ENCODE assay signal across 2 cellular contexts in genomic region chr11:60835472-60835871, GRCh38.
TF ChIP-seq lines count a peak whose summit lies in the region.

No MANE protein-coding gene starts in this region.

TF ChIP-seq in liver, 16 proteins besides CTCF, POLR2A, EP300 and RAD21:
- TF ChIP-seq JUND (IDR thresholded peaks at IDR 0.05) = no peak
- TF ChIP-seq, protein P1, sequence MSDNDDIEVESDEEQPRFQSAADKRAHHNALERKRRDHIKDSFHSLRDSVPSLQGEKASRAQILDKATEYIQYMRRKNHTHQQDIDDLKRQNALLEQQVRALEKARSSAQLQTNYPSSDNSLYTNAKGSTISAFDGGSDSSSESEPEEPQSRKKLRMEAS (IDR thresholded peaks at IDR 0.05) = peak; percentile 29

TF ChIP-seq in HepG2, 621 proteins besides CTCF, POLR2A, EP300 and RAD21:
- TF ChIP-seq AFF4 (CRISPR knock-in tag; IDR thresholded peaks at IDR 0.05) (no peak), TCF7 (IDR thresholded peaks at IDR 0.05; ENCODE audit: low read depth) (no peak), HNRNPL (IDR thresholded peaks at IDR 0.05; ENCODE audit: low read depth, low read length) (no peak), HNF1A (IDR thresholded peaks at IDR 0.05; ENCODE audit: low read depth) (no peak), HNF1A (CRISPR knock-in tag; IDR thresholded peaks at IDR 0.05; ENCODE audit: borderline replicate concordance) (no peak), JUNB (CRISPR knock-in tag; IDR thresholded peaks at IDR 0.05; ENCODE audit: borderline replicate concordance) (no peak), NR3C1 (CRISPR knock-in tag; IDR thresholded peaks at IDR 0.05) (no peak), ZNF543 (CRISPR knock-in tag; IDR thresholded peaks at IDR 0.05) (no peak), ZNF839 (CRISPR knock-in tag; IDR thresholded peaks at IDR 0.05; ENCODE audit: borderline replicate concordance) (no peak), ZNF615 (CRISPR knock-in tag; IDR thresholded peaks at IDR 0.05; ENCODE audit: borderline replicate concordance) (no peak), U2AF2 (IDR thresholded peaks at IDR 0.05; ENCODE audit: low read depth, low read length) (no peak), ZKSCAN8 (CRISPR knock-in tag; IDR thresholded peaks at IDR 0.05; ENCODE audit: borderline replicate concordance) (no peak), ZFYVE20 (CRISPR knock-in tag; IDR thresholded peaks at IDR 0.05; ENCODE audit: borderline replicate concordance, low read depth) (no peak), TFDP1 (CRISPR knock-in tag; IDR thresholded peaks at IDR 0.05; ENCODE audit: borderline replicate concordance) (no peak), MAFK (conservative IDR thresholded peaks at IDR 0.05 in 1 of 2, IDR thresholded peaks at IDR 0.05 in 1 of 2; ENCODE audit: low read length in 2 of 2) (no peak), ZFP82 (CRISPR knock-in tag; IDR thresholded peaks at IDR 0.05; ENCODE audit: borderline replicate concordance) (no peak)
- TF ChIP-seq, protein P2, sequence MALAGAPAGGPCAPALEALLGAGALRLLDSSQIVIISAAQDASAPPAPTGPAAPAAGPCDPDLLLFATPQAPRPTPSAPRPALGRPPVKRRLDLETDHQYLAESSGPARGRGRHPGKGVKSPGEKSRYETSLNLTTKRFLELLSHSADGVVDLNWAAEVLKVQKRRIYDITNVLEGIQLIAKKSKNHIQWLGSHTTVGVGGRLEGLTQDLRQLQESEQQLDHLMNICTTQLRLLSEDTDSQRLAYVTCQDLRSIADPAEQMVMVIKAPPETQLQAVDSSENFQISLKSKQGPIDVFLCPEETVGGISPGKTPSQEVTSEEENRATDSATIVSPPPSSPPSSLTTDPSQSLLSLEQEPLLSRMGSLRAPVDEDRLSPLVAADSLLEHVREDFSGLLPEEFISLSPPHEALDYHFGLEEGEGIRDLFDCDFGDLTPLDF (CRISPR knock-in tag; IDR thresholded peaks at IDR 0.05) = no peak
- TF ChIP-seq, protein P3, sequence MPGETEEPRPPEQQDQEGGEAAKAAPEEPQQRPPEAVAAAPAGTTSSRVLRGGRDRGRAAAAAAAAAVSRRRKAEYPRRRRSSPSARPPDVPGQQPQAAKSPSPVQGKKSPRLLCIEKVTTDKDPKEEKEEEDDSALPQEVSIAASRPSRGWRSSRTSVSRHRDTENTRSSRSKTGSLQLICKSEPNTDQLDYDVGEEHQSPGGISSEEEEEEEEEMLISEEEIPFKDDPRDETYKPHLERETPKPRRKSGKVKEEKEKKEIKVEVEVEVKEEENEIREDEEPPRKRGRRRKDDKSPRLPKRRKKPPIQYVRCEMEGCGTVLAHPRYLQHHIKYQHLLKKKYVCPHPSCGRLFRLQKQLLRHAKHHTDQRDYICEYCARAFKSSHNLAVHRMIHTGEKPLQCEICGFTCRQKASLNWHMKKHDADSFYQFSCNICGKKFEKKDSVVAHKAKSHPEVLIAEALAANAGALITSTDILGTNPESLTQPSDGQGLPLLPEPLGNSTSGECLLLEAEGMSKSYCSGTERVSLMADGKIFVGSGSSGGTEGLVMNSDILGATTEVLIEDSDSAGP (CRISPR knock-in tag; IDR thresholded peaks at IDR 0.05; ENCODE audit: borderline replicate concordance) = no peak
